In the genomic region with DNA sequence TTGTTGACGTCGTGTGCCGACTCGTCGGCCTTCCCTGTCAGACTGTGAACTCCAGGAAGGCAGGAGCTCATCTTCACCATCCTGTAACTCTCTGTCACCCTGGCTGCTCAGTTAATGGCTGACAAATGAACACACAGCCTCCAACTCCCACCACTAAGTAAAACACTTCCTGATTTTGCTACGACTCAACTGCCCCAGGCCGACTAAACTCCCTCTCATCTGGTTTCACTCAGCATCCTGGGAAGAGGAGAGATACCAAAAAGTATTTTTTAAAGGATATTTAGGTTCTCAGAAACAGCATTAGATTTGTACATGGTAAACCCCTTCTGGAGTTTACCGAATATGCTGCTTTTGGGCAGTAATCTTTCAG, we compare ENCODE assay signal across 1 cellular context.
TF ChIP-seq lines count a peak whose summit lies in the region.

No MANE protein-coding gene starts in this region.

TF ChIP-seq in K562, 482 proteins besides CTCF, POLR2A, EP300 and RAD21:
- TF ChIP-seq YY1 (IDR thresholded peaks at IDR 0.05; ENCODE audit: borderline replicate concordance in 1 of 3, control insufficient read depth in 1 of 3, extremely low read depth in 1 of 3, insufficient read depth in 3 of 3, insufficient read length in 1 of 3, insufficient replicate concordance in 2 of 3, low read depth in 1 of 3, low read length in 2 of 3) (peak in 1 of 3 experiments; percentile 26), SPI1 (IDR thresholded peaks at IDR 0.05; ENCODE audit: borderline replicate concordance, low read depth, low read length) (peak; percentile 61; the same call in 1 of the 2 replicates)
- TF ChIP-seq, protein P1, sequence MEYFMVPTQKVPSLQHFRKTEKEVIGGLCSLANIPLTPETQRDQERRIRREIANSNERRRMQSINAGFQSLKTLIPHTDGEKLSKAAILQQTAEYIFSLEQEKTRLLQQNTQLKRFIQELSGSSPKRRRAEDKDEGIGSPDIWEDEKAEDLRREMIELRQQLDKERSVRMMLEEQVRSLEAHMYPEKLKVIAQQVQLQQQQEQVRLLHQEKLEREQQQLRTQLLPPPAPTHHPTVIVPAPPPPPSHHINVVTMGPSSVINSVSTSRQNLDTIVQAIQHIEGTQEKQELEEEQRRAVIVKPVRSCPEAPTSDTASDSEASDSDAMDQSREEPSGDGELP (CRISPR knock-in tag; IDR thresholded peaks at IDR 0.05; ENCODE audit: borderline replicate concordance) = no peak
